Comparison of ENCODE assay signal across 1 cellular context in the genomic region with DNA sequence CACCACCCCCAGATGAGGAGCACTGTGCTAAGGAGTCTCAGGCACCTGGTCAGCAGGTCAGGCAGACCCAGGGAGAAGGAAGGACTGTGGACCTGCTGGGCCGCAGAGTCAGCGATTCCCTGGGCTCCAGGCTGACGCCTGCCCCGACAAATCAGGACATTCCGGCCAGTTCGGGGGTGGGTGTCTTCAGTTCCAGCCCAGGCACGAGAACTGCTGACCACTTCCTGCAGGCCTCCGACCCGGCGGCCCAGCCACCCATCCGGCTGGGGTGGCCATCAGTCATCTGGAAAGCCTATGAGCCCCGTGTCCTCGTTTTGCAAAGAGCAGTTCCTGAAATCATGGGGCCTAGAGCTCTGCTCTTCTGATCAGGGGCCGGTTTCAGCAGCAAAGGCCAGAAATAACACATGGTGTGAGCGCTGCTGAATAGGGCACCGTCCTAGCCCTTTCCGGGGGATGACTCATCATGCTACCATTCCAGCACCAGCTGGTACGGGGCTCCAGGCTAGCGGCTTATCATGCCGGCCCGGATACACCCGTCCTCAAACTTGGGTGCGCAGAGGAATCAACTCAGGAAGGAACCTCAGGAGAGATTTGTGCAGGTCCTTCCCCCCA.
TF ChIP-seq lines count a peak whose summit lies in the region.

No MANE protein-coding gene starts in this region.

TF ChIP-seq in HepG2, 621 proteins besides CTCF, POLR2A, EP300 and RAD21 (continued from another document):
- TF ChIP-seq, protein P1, sequence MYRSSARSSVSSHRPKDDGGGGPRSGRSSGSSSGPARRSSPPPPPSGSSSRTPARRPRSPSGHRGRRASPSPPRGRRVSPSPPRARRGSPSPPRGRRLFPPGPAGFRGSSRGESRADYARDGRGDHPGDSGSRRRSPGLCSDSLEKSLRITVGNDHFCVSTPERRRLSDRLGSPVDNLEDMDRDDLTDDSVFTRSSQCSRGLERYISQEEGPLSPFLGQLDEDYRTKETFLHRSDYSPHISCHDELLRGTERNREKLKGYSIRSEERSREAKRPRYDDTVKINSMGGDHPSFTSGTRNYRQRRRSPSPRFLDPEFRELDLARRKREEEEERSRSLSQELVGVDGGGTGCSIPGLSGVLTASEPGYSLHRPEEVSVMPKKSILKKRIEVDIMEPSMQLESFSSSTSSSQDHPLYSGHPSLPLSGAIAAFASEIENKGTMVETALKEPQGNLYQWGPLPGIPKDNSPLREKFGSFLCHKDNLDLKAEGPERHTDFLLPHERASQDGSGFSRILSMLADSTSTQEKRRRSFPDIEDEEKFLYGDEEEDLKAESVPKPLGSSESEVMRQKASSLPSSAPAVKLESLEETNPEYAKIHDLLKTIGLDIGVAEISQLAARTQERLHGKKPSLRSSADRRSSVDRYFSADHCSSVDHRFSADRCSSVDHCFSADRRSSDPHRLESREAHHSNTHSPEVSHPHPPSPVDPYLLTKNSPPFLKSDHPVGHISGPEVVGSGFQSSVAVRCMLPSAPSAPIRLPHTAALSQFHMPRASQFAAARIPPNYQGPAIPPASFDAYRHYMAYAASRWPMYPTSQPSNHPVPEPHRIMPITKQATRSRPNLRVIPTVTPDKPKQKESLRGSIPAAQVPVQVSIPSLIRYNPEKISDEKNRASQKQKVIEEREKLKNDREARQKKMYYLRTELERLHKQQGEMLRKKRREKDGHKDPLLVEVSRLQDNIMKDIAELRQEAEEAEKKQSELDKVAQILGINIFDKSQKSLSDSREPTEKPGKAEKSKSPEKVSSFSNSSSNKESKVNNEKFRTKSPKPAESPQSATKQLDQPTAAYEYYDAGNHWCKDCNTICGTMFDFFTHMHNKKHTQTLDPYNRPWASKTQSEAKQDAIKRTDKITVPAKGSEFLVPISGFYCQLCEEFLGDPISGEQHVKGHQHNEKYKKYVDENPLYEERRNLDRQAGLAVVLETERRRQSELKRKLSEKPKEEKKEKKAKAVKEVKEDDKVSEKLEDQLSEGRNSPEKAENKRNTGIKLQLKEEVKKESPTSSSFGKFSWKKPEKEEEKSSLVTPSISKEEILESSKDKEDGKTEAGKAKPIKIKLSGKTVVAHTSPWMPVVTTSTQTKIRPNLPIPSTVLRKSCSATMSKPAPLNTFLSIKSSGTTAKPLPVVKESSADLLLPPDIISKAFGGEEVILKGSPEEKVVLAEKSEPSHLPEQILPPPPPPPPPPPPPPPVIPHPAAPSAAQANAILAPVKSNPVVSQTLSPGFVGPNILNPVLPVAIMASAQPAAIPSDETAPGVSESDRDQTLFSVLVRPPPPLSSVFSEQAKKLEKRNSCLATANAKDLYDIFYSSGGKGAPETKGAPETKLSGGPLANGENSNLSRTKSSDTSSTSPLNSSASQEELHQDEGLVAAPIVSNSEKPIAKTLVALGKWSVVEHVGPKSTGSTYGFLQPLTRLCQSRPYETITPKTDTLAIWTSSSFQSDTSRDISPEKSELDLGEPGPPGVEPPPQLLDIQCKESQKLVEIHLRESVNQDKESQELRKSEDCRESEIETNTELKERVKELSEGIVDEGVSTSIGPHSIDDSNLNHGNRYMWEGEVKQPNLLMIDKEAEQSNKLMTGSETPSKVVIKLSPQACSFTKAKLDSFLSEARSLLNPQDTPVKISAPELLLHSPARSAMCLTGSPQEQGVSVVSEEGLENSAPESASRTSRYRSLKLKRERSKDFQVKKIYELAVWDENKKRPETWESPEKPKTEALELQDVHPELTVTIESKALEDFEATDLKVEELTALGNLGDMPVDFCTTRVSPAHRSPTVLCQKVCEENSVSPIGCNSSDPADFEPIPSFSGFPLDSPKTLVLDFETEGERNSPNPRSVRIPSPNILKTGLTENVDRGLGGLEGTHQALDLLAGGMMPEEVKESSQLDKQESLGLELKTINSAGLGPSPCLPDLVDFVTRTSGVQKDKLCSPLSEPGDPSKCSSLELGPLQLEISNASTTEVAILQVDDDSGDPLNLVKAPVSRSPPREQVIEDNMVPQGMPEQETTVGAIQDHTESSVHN (CRISPR knock-in tag; IDR thresholded peaks at IDR 0.05), result no peak
- TF ChIP-seq SAP130 (CRISPR knock-in tag; IDR thresholded peaks at IDR 0.05; ENCODE audit: low read depth) (peak; percentile 76), NCOR1 (IDR thresholded peaks at IDR 0.05; ENCODE audit: borderline replicate concordance, low read length) (no peak), XRCC5 (optimal IDR thresholded peaks at IDR 0.05; ENCODE audit: low read length) (peak; percentile 24), JUNB (CRISPR knock-in tag; IDR thresholded peaks at IDR 0.05; ENCODE audit: borderline replicate concordance) (peak; percentile 65; the same call in 1 of the 2 replicates), ZMYM3 (CRISPR knock-in tag; IDR thresholded peaks at IDR 0.05) (peak; percentile 62; the same call in 1 of the 2 replicates), ZNF567 (CRISPR knock-in tag; IDR thresholded peaks at IDR 0.05; ENCODE audit: borderline replicate concordance) (no peak), ZNF720 (CRISPR knock-in tag; IDR thresholded peaks at IDR 0.05) (no peak), MAFK (conservative IDR thresholded peaks at IDR 0.05 in 1 of 2, IDR thresholded peaks at IDR 0.05 in 1 of 2; ENCODE audit: low read length in 2 of 2) (peak; percentile 36 to 37; a peak in 2 of 4 replicates), ZNF614 (CRISPR knock-in tag; IDR thresholded peaks at IDR 0.05; ENCODE audit: borderline replicate concordance) (0 out of 2 replicates have a peak, but pooled peaks have one; percentile 42), JUND (CRISPR knock-in tag; IDR thresholded peaks at IDR 0.05) (peak; percentile 71; the same call in 1 of the 2 replicates), ZNF20 (CRISPR knock-in tag; IDR thresholded peaks at IDR 0.05) (no peak), GABPB1 (CRISPR knock-in tag; IDR thresholded peaks at IDR 0.05) (peak; percentile 63), ZFY (CRISPR knock-in tag; IDR thresholded peaks at IDR 0.05) (peak; percentile 51; the same call in 1 of the 2 replicates), ZBTB42 (CRISPR knock-in tag; IDR thresholded peaks at IDR 0.05) (no peak)
- TF ChIP-seq, protein P2, sequence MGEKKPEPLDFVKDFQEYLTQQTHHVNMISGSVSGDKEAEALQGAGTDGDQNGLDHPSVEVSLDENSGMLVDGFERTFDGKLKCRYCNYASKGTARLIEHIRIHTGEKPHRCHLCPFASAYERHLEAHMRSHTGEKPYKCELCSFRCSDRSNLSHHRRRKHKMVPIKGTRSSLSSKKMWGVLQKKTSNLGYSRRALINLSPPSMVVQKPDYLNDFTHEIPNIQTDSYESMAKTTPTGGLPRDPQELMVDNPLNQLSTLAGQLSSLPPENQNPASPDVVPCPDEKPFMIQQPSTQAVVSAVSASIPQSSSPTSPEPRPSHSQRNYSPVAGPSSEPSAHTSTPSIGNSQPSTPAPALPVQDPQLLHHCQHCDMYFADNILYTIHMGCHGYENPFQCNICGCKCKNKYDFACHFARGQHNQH (CRISPR knock-in tag; IDR thresholded peaks at IDR 0.05), result no peak; the same call in 1 of the 2 replicates
- TF ChIP-seq, protein P3, sequence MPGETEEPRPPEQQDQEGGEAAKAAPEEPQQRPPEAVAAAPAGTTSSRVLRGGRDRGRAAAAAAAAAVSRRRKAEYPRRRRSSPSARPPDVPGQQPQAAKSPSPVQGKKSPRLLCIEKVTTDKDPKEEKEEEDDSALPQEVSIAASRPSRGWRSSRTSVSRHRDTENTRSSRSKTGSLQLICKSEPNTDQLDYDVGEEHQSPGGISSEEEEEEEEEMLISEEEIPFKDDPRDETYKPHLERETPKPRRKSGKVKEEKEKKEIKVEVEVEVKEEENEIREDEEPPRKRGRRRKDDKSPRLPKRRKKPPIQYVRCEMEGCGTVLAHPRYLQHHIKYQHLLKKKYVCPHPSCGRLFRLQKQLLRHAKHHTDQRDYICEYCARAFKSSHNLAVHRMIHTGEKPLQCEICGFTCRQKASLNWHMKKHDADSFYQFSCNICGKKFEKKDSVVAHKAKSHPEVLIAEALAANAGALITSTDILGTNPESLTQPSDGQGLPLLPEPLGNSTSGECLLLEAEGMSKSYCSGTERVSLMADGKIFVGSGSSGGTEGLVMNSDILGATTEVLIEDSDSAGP (CRISPR knock-in tag; IDR thresholded peaks at IDR 0.05; ENCODE audit: borderline replicate concordance), result peak; percentile 24; the same call in 1 of the 2 replicates
- TF ChIP-seq, protein P4, sequence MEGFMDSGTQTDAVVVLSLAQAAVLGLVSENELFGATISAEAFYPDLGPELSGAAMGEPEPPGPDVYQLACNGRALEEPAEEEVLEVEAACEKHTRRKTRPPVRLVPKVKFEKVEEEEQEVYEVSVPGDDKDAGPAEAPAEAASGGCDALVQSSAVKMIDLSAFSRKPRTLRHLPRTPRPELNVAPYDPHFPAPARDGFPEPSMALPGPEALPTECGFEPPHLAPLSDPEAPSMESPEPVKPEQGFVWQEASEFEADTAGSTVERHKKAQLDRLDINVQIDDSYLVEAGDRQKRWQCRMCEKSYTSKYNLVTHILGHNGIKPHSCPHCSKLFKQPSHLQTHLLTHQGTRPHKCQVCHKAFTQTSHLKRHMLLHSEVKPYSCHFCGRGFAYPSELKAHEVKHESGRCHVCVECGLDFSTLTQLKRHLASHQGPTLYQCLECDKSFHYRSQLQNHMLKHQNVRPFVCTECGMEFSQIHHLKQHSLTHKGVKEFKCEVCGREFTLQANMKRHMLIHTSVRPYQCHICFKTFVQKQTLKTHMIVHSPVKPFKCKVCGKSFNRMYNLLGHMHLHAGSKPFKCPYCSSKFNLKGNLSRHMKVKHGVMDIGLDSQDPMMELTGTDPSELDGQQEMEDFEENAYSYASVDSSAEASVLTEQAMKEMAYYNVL (CRISPR knock-in tag; IDR thresholded peaks at IDR 0.05; ENCODE audit: borderline replicate concordance), result peak; percentile 37; the same call in 1 of the 2 replicates
- TF ChIP-seq, protein P5, sequence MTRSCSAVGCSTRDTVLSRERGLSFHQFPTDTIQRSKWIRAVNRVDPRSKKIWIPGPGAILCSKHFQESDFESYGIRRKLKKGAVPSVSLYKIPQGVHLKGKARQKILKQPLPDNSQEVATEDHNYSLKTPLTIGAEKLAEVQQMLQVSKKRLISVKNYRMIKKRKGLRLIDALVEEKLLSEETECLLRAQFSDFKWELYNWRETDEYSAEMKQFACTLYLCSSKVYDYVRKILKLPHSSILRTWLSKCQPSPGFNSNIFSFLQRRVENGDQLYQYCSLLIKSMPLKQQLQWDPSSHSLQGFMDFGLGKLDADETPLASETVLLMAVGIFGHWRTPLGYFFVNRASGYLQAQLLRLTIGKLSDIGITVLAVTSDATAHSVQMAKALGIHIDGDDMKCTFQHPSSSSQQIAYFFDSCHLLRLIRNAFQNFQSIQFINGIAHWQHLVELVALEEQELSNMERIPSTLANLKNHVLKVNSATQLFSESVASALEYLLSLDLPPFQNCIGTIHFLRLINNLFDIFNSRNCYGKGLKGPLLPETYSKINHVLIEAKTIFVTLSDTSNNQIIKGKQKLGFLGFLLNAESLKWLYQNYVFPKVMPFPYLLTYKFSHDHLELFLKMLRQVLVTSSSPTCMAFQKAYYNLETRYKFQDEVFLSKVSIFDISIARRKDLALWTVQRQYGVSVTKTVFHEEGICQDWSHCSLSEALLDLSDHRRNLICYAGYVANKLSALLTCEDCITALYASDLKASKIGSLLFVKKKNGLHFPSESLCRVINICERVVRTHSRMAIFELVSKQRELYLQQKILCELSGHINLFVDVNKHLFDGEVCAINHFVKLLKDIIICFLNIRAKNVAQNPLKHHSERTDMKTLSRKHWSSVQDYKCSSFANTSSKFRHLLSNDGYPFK (CRISPR knock-in tag; IDR thresholded peaks at IDR 0.05; ENCODE audit: borderline replicate concordance), result no peak; the same call in 1 of the 2 replicates
- TF ChIP-seq, protein P6, sequence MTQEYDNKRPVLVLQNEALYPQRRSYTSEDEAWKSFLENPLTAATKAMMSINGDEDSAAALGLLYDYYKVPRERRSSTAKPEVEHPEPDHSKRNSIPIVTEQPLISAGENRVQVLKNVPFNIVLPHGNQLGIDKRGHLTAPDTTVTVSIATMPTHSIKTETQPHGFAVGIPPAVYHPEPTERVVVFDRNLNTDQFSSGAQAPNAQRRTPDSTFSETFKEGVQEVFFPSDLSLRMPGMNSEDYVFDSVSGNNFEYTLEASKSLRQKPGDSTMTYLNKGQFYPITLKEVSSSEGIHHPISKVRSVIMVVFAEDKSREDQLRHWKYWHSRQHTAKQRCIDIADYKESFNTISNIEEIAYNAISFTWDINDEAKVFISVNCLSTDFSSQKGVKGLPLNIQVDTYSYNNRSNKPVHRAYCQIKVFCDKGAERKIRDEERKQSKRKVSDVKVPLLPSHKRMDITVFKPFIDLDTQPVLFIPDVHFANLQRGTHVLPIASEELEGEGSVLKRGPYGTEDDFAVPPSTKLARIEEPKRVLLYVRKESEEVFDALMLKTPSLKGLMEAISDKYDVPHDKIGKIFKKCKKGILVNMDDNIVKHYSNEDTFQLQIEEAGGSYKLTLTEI (CRISPR knock-in tag; conservative IDR thresholded peaks at IDR 0.05), result no peak
- TF ChIP-seq, protein P7, sequence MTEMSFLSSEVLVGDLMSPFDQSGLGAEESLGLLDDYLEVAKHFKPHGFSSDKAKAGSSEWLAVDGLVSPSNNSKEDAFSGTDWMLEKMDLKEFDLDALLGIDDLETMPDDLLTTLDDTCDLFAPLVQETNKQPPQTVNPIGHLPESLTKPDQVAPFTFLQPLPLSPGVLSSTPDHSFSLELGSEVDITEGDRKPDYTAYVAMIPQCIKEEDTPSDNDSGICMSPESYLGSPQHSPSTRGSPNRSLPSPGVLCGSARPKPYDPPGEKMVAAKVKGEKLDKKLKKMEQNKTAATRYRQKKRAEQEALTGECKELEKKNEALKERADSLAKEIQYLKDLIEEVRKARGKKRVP (CRISPR knock-in tag; IDR thresholded peaks at IDR 0.05), result no peak
